In genomic region chr5:115072266-115073056, GRCh38 we compare ENCODE assay signal across 29 cellular contexts.
DNase-seq lines count a peak whose midpoint lies in the region; ATAC-seq, FAIRE-seq and TF ChIP-seq lines count a peak whose summit lies in the region.
"Had no signal": no experiment of that assay in that cellular context is flagged by ENCODE, and none has a peak within 500 bp of the region (broad histone marks: within the 10 kb centered on the region; RNA-seq: fewer than 3 reads in every experiment).

No MANE protein-coding gene starts in this region.

- peak overlapping the region; percentile 19; the same call in 1 of the 2 replicates for H3K27ac ChIP-seq in Karpas-422 (ENCODE audit: low read length)
- H3K27ac ChIP-seq in K562 (ENCODE audit: extremely low read depth, low read depth, low read length): no peak overlapping the region
- H3K27ac ChIP-seq in mesendoderm (ENCODE audit: low read depth, low read length): no peak overlapping the region
- H3K27ac ChIP-seq: epithelial cell of prostate, lower lobe of right lung, ovary, SJSA1, stomach, thyroid gland had no signal

- in situ Hi-C loops in K562 (cut with MboI): no loop called here

- TF ChIP-seq RAD21 in K562 (CRISPR knock-in tag; conservative IDR thresholded peaks at IDR 0.05 in 1 of 2, IDR thresholded peaks at IDR 0.05 in 1 of 2): no peak

- H3K9ac ChIP-seq in Karpas-422 (ENCODE audit: low read length) (no peak overlapping the region), K562 (ENCODE audit: insufficient read depth in 1 of 2, low read depth in 2 of 2, low read length in 2 of 2) (no peak overlapping the region), mesendoderm (ENCODE audit: low read length) (no peak overlapping the region)

- peaks cover 50% of the 10 kb centered on the region for H3K27me3 Mint-ChIP-seq in activated CD8-positive, alpha-beta memory T cell treated with anti-CD3 and anti-CD28 coated beads, Interleukin-2, amount 10 ng/mL, durations not matched to agents 7 days and 5 days

- H3K4me2 ChIP-seq in Karpas-422 (ENCODE audit: low read depth, low read length, poor library complexity, severe bottlenecking) (peak overlapping the region; percentile 47), K562 (ENCODE audit: insufficient read depth, low read length) (no peak overlapping the region), mesendoderm (ENCODE audit: low read length) (no peak overlapping the region)
- H3K4me2 ChIP-seq: smooth muscle cell had no signal

- H3K36me3 Mint-ChIP-seq in activated CD8-positive, alpha-beta memory T cell treated with anti-CD3 and anti-CD28 coated beads, Interleukin-2, amount 10 ng/mL, durations not matched to agents 7 days and 5 days: peaks cover 4% of the 10 kb centered on the region
- H3K36me3 Mint-ChIP-seq: CD8-positive, alpha-beta T cell; T-cell had no signal

- no peaks in the 10 kb centered on the region for H3K9me1 ChIP-seq in K562 (ENCODE audit: control insufficient read depth, insufficient read depth, low read length)

- H2BK120ac ChIP-seq in mesendoderm (ENCODE audit: low read depth, low read length): no peak overlapping the region

- H3K56ac ChIP-seq in mesendoderm (ENCODE audit: low read length): no peak overlapping the region

- H3K27ac Mint-ChIP-seq in activated CD8-positive, alpha-beta memory T cell treated with anti-CD3 and anti-CD28 coated beads, Interleukin-2, amount 10 ng/mL, durations not matched to agents 7 days and 5 days: no peak overlapping the region
- H3K27ac Mint-ChIP-seq: activated T-helper 17 cell treated with anti-CD3 and anti-CD28 coated beads, Interleukin-2, amount 50 U/mL, for 72 hours; CD8-positive, alpha-beta T cell; T-cell had no signal

- H4K20me1 ChIP-seq in Karpas-422 (ENCODE audit: insufficient read depth, low read depth, low read length) (no peaks in the 10 kb centered on the region), K562 (replicated peaks; ENCODE audit: control insufficient read depth, insufficient read depth, low read length) (no peaks in the 10 kb centered on the region)

- no peak overlapping the region for H3K4me3 Mint-ChIP-seq in activated CD8-positive, alpha-beta memory T cell treated with anti-CD3 and anti-CD28 coated beads, Interleukin-2, amount 10 ng/mL, durations not matched to agents 7 days and 5 days
- H3K4me3 Mint-ChIP-seq: activated T-helper 17 cell treated with anti-CD3 and anti-CD28 coated beads, Interleukin-2, amount 50 U/mL, for 72 hours; CD8-positive, alpha-beta T cell; T-cell had no signal

- H2BK15ac ChIP-seq in mesendoderm (replicated peaks; ENCODE audit: low read depth): no peak overlapping the region

- H3K9me2 ChIP-seq in Karpas-422 (replicated peaks; ENCODE audit: insufficient read depth, low read length): no peaks in the 10 kb centered on the region

- peaks cover 20% of the 10 kb centered on the region for H3K4me1 Mint-ChIP-seq in activated CD8-positive, alpha-beta memory T cell treated with anti-CD3 and anti-CD28 coated beads, Interleukin-2, amount 10 ng/mL, durations not matched to agents 7 days and 5 days

- no peaks in the 10 kb centered on the region for H3K9me3 Mint-ChIP-seq in activated CD8-positive, alpha-beta memory T cell treated with anti-CD3 and anti-CD28 coated beads, Interleukin-2, amount 10 ng/mL, durations not matched to agents 7 days and 5 days (ENCODE audit: low read depth)
- H3K9me3 Mint-ChIP-seq: activated T-helper 17 cell treated with anti-CD3 and anti-CD28 coated beads, Interleukin-2, amount 50 U/mL, for 72 hours; CD8-positive, alpha-beta T cell had no signal

- TF ChIP-seq CTCF in K562 (IDR thresholded peaks at IDR 0.05 in 2 of 3, conservative IDR thresholded peaks at IDR 0.05 in 1 of 3; ENCODE audit: insufficient read depth in 2 of 3, low read depth in 1 of 3, low read length in 3 of 3): no peak

- CTCF ChIA-PET in K562 (lab: Yijun Ruan, JAX; ENCODE audit: low intra/inter-chr PET ratio): no interaction called here
- CTCF ChIA-PET in activated CD8-positive, alpha-beta memory T cell treated with anti-CD3 and anti-CD28 coated beads, Interleukin-2, amount 10 ng/mL, durations not matched to agents 7 days and 5 days (lab: Charles Lee): no interaction called here

- H2AFZ ChIP-seq in Karpas-422 (ENCODE audit: low read length): peak overlapping the region; percentile 40
- no peak overlapping the region for H2AFZ ChIP-seq in K562 (ENCODE audit: low read depth, low read length)

- H3K4me3 ChIP-seq in Karpas-422 (ENCODE audit: low read length) (peak overlapping the region; percentile 36; the same call in 1 of the 2 replicates), K562 (no peak overlapping the region), mesendoderm (ENCODE audit: low read length) (no peak overlapping the region)
- H3K4me3 ChIP-seq: lower lobe of right lung, ovary, SJSA1, smooth muscle cell, stomach, thyroid gland had no signal

- no peak overlapping the region for H2BK5ac ChIP-seq in mesendoderm (ENCODE audit: low read length)

- no peaks in the 10 kb centered on the region for H3K79me1 ChIP-seq in mesendoderm (ENCODE audit: low read length)

- no peaks in the 10 kb centered on the region for H3K79me2 ChIP-seq in Karpas-422 (ENCODE audit: low read length)
- H3K79me2 ChIP-seq in K562 (ENCODE audit: control insufficient read depth, insufficient read depth, low read length): no peaks in the 10 kb centered on the region
- no peaks in the 10 kb centered on the region for H3K79me2 ChIP-seq in mesendoderm (ENCODE audit: control insufficient read depth, insufficient read depth, low read length)

- TF ChIP-seq POLR2A in K562 (conservative IDR thresholded peaks at IDR 0.05): no peak

- no TSS peak for BruUV-seq in K562 (replicated peaks; lab: Mats Ljungman, UMichigan)

- no peak for TF ChIP-seq EP300 in K562 (IDR thresholded peaks at IDR 0.05; ENCODE audit: low read length)

- H3K36me3 ChIP-seq in Karpas-422 (ENCODE audit: insufficient read depth, low read length) (no peaks in the 10 kb centered on the region), K562 (ENCODE audit: control insufficient read depth, insufficient read depth, low read length) (no peaks in the 10 kb centered on the region), mesendoderm (ENCODE audit: control insufficient read depth, insufficient read depth, low read length) (no peaks in the 10 kb centered on the region)
- H3K36me3 ChIP-seq: lower lobe of right lung, ovary, SJSA1, stomach, thyroid gland had no signal

- no peak overlapping the region for H3K18ac ChIP-seq in mesendoderm (ENCODE audit: low read length)

- no peak overlapping the region for H2AK5ac ChIP-seq in mesendoderm (ENCODE audit: low read length)

- peaks cover 42% of the 10 kb centered on the region for H3K4me1 ChIP-seq in Karpas-422 (ENCODE audit: low read length)
- H3K4me1 ChIP-seq in K562 (replicated peaks in 1 of 2; ENCODE audit: control insufficient read depth in 2 of 2, insufficient read depth in 2 of 2, low read length in 2 of 2): no peaks in the 10 kb centered on the region
- H3K4me1 ChIP-seq in mesendoderm (ENCODE audit: control insufficient read depth, low read depth, low read length): no peaks in the 10 kb centered on the region
- H3K4me1 ChIP-seq: lower lobe of right lung, SJSA1, stomach, thyroid gland had no signal

- no peak overlapping the region for H3K4ac ChIP-seq in mesendoderm (ENCODE audit: low read depth, low read length)

- no peak for FAIRE-seq in K562 (lab: Jason Lieb, UNC)

- H4K5ac ChIP-seq in mesendoderm (ENCODE audit: low read length): no peak overlapping the region

- DNase-seq in DMS53 (lab: John Stamatoyannopoulos, UW): peak; percentile 40
- DNase-seq in DMS53 treated with DMSO at 0.1 percent for 48 hours (lab: John Stamatoyannopoulos, UW; ENCODE audit: unreplicated experiment): no peak
- DNase-seq in Karpas-422: peak; percentile 81
- DNase-seq in K562 (ENCODE audit: extremely low read depth in 1 of 4, low spot score in 3 of 4): no peak
- DNase-seq in mesendoderm: peak; percentile 21
- no peak for DNase-seq in activated CD8-positive, alpha-beta memory T cell treated with anti-CD3 and anti-CD28 coated beads, Interleukin-2, amount 10 ng/mL, durations not matched to agents 7 days and 5 days
- DNase-seq in H4 (ENCODE audit: low spot score): no peak
- DNase-seq in HCEC 1CT: no peak
- DNase-seq: 8988T; activated CD4-positive, alpha-beta T cell treated with anti-CD3 and anti-CD28 coated beads, Interleukin-2, amount 50 U/mL, for 48 hours; activated CD8-positive, alpha-beta memory T cell treated with anti-CD3 and anti-CD28 coated beads, Interleukin-2, amount 50 U/mL, for 4 hours; activated naive CD4-positive, alpha-beta T cell treated with anti-CD3 and anti-CD28 coated beads, Interleukin-2, amount 50 U/mL, for 16 hours; amniotic stem cell; CD8-positive, alpha-beta T cell; DMS153; GDM1; kidney glomerular epithelial cell; lower lobe of right lung; NCI-H1092 treated with DMSO at 0.1 percent for 48 hours; NCI-H2081 treated with DMSO at 0.1 percent for 48 hours; ovary; stimulated activated CD4-positive, alpha-beta T cell treated with anti-CD3 and anti-CD28 coated beads, Interleukin-1b, Interleukin-23, amount 100 ng/mL, for 48 hours; stomach; T-cell; thyroid gland had no signal

- no peak overlapping the region for H3K23ac ChIP-seq in mesendoderm (ENCODE audit: low read length)

- no peak overlapping the region for H4K8ac ChIP-seq in mesendoderm (ENCODE audit: low read depth, low read length)

- no peak for ATAC-seq in K562
- no peak for ATAC-seq in activated CD8-positive, alpha-beta memory T cell treated with anti-CD3 and anti-CD28 coated beads, Interleukin-2, amount 10 ng/mL, durations not matched to agents 7 days and 5 days
- ATAC-seq: activated T-helper 17 cell treated with anti-CD3 and anti-CD28 coated beads, Interleukin-2, amount 50 U/mL, for 72 hours; CD8-positive, alpha-beta T cell; lower lobe of right lung; T-cell had no signal

- H3K27me3 ChIP-seq in Karpas-422 (ENCODE audit: low read length): no peaks in the 10 kb centered on the region
- H3K27me3 ChIP-seq in K562 (ENCODE audit: control insufficient read depth in 2 of 2, insufficient read depth in 2 of 2, low read length in 2 of 2): no peaks in the 10 kb centered on the region
- no peaks in the 10 kb centered on the region for H3K27me3 ChIP-seq in mesendoderm (ENCODE audit: insufficient read depth, low read length, poor library complexity)
- H3K27me3 ChIP-seq: ovary, SJSA1, stomach, thyroid gland had no signal

- WGBS in K562 (ENCODE audit: insufficient coverage, low coverage, missing lambda C conversion rate): 0% methylated on average over 6 of the region's 6 CpGs
- no CpG with 5 or more reads among the region's 6 CpGs for WGBS in mesendoderm (ENCODE audit: extremely low coverage, insufficient coverage, low lambda C conversion rate)

- POLR2A ChIA-PET in K562 (lab: Yijun Ruan, JAX): no interaction called here

- intact Hi-C loops in K562 (cut with micrococcal nuclease): no loop called here

- H3K9me3 ChIP-seq in Karpas-422 (ENCODE audit: low read length) (no peaks in the 10 kb centered on the region), K562 (replicated peaks; ENCODE audit: control insufficient read depth, insufficient read depth, low read depth, low read length) (no peaks in the 10 kb centered on the region)
- H3K9me3 ChIP-seq: ovary, SJSA1, stomach, thyroid gland had no signal

Comparison
In these comparisons a context has a peak if more than half of its experiments do, and no peak if none do; other contexts are left out.
1. DNase-seq: peak in DMS53 (single experiment), Karpas-422 (single experiment) and mesendoderm (single experiment); none in DMS53 treated with DMSO at 0.1 percent for 48 hours (single experiment), K562 (0 of 4), activated CD8-positive, alpha-beta memory T cell treated with anti-CD3 and anti-CD28 coated beads, Interleukin-2, amount 10 ng/mL, durations not matched to agents 7 days and 5 days (single experiment), H4 (single experiment) and HCEC 1CT (single experiment).